In the genomic region with DNA sequence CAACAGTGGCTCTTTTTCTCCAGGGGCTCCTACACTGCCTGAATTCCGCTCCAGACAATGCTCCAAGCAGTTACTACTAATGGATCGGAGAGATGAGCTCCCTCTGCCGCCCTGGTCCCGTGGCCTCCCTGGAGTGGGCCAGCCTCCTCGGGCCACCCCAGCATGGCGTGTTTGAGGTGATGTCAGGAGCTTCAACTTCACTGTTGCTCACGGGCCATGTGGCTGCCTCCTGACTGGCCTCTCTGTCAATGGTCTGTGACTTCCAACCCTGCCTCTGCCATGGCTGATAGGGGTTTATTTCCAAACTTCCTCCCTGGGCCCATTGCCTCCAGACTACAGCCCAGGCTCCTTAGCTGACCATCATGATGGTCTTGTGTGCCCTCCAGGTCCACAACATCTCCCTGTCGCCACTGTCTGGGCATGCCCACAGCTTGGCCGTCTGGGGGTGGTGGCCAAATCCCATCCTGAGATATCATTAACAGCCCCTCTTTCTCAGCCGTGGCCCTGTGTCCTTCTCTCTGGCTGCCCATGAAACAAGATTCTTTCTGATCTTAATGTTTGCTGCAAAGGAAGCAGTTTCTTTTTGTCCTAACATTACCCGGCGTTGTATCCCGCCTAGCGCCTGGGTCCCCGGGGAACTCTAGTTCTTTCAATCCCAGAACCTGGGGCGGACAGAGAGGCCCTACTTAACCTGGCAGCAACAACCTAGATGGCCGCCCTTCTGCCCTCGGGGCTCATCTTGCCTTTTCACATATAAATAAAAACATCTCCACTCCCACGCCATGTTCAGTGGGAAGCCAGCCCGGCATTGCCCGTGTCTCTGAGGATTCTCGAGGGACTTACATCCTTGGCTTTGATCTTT, we compare ENCODE assay signal across 13 cellular contexts. TPM values are rescaled to one million over a fixed set of nuclear protein-coding genes. Genes with fewer than 3 reads are reported as not detected.
A peak's percentile ranks its signal among the peaks of the same experiment; 100 is the strongest.
DNase-seq lines count a peak whose midpoint lies in the region; ATAC-seq and TF ChIP-seq lines count a peak whose summit lies in the region.
"Had no signal": no experiment of that assay in that cellular context is flagged by ENCODE, and none has a peak within 500 bp of the region (broad histone marks: within the 10 kb centered on the region; RNA-seq: fewer than 3 reads in every experiment).

No MANE protein-coding gene starts in this region.

- no peak for ATAC-seq in foreskin keratinocyte
- ATAC-seq: activated CD8-positive, alpha-beta T cell treated with anti-CD3 and anti-CD28 coated beads, Interleukin-2, amount 10 ng/mL, durations not matched to agents 7 days and 5 days; CD8-positive, alpha-beta T cell had no signal

- H3K4me3 ChIP-seq in HEK293 (ENCODE audit: low read depth, low read length) = no peak overlapping the region
- H3K4me3 ChIP-seq in spleen = no peak overlapping the region

- H3K4me1 ChIP-seq in HEK293 (ENCODE audit: control insufficient read depth, insufficient read depth, low read length) (peaks cover 12% of the 10 kb centered on the region; the same call in 1 of the 2 replicates), spleen (peaks cover 6 to 73% (median 33%) of the 10 kb centered on the region in 6 donors), foreskin keratinocyte (peaks cover 7% of the 10 kb centered on the region)

- H3K27me3 ChIP-seq in layer of hippocampus (ENCODE audit: control insufficient read depth, insufficient read depth, low read length) = no peaks in the 10 kb centered on the region
- peaks cover 0 to 4% (median 0%) of the 10 kb centered on the region in 7 donors for H3K27me3 ChIP-seq in spleen (replicated peaks in 1 of 7)
- H3K27me3 ChIP-seq in foreskin keratinocyte = peaks cover 33% of the 10 kb centered on the region

- H3K36me3 ChIP-seq in HEK293 (ENCODE audit: control insufficient read depth in 2 of 2, insufficient read depth in 1 of 2, low read length in 2 of 2) (no peaks in the 10 kb centered on the region), spleen (peaks cover 0 to 14% (median 0%) of the 10 kb centered on the region in 6 donors)

- H3K27ac ChIP-seq in HEK293 (ENCODE audit: extremely low read depth, low read depth, low read length) (no peak overlapping the region; the same call in 1 of the 2 replicates), angular gyrus (ENCODE audit: low read depth, low read length) (peak overlapping the region; percentile 86), layer of hippocampus (ENCODE audit: low read depth, low read length) (peak overlapping the region; percentile 92), spleen (peak overlapping the region in 1 of 8 donors; percentile 11), foreskin keratinocyte (no peak overlapping the region)

- no peak for TF ChIP-seq CTCF in HEK293 (tag by site-specific recombination; IDR thresholded peaks at IDR 0.05)
- no peak for TF ChIP-seq CTCF in spleen (IDR thresholded peaks at IDR 0.05 in 8 of 11, conservative IDR thresholded peaks at IDR 0.05 in 3 of 11)
- no peak for TF ChIP-seq CTCF in foreskin keratinocyte (conservative IDR thresholded peaks at IDR 0.05)

- 81 to 89% (median 87%) methylated on average over 18 to 22 of the region's 22 CpGs for WGBS in spleen, 5 donors

- DNase-seq in spleen = peak; percentile 52
- DNase-seq in DMS53 (lab: John Stamatoyannopoulos, UW) = no peak
- DNase-seq in OCI-M2 (lab: John Stamatoyannopoulos, UW; ENCODE audit: unreplicated experiment) = no peak
- DNase-seq in foreskin keratinocyte = no peak
- no peak for DNase-seq in NCI-H1048 (lab: John Stamatoyannopoulos, UW)
- DNase-seq: activated CD8-positive, alpha-beta T cell treated with anti-CD3 and anti-CD28 coated beads, Interleukin-2, amount 10 ng/mL, durations not matched to agents 7 days and 5 days; CD8-positive, alpha-beta T cell; midbrain; SHP77; stimulated activated CD4-positive, alpha-beta T cell treated with anti-CD3 and anti-CD28 coated beads, Interleukin-2, amount 100 ng/mL, for 48 hours had no signal

- POLR2A ChIA-PET in HEK293 (lab: Yijun Ruan, JAX) = no interaction called here

- no peak for TF ChIP-seq POLR2A in spleen (IDR thresholded peaks at IDR 0.05)

- CTCF ChIA-PET in HEK293 (lab: Yijun Ruan, JAX) = interaction anchor here (0.7 to 2.4 kb wide), 2 partner anchors 22 kb away, joined by 3 to 14 read pairs; no protein-coding TSS in a partner anchor

- H3K9me3 ChIP-seq in HEK293 (ENCODE audit: control insufficient read depth, insufficient read depth, low read depth, low read length) = no peaks in the 10 kb centered on the region
- H3K9me3 ChIP-seq in spleen = no peaks in the 10 kb centered on the region

- intact Hi-C loops in spleen (cut with DNase I; ENCODE audit: low total_unique reads) = loop anchor here (10.0 kb wide), 1 partner anchor 47 kb away; no protein-coding TSS in a partner anchor

TF ChIP-seq in HEK293, 187 proteins besides CTCF, POLR2A, EP300 and RAD21:
- TF ChIP-seq, protein P1, sequence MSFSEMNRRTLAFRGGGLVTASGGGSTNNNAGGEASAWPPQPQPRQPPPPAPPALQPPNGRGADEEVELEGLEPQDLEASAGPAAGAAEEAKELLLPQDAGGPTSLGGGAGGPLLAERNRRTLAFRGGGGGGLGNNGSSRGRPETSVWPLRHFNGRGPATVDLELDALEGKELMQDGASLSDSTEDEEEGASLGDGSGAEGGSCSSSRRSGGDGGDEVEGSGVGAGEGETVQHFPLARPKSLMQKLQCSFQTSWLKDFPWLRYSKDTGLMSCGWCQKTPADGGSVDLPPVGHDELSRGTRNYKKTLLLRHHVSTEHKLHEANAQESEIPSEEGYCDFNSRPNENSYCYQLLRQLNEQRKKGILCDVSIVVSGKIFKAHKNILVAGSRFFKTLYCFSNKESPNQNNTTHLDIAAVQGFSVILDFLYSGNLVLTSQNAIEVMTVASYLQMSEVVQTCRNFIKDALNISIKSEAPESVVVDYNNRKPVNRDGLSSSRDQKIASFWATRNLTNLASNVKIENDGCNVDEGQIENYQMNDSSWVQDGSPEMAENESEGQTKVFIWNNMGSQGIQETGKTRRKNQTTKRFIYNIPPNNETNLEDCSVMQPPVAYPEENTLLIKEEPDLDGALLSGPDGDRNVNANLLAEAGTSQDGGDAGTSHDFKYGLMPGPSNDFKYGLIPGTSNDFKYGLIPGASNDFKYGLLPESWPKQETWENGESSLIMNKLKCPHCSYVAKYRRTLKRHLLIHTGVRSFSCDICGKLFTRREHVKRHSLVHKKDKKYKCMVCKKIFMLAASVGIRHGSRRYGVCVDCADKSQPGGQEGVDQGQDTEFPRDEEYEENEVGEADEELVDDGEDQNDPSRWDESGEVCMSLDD (tag by site-specific recombination; IDR thresholded peaks at IDR 0.05) = no peak
- TF ChIP-seq ZXDB (tag by site-specific recombination; IDR thresholded peaks at IDR 0.05) (no peak), ZNF777 (tag by site-specific recombination; IDR thresholded peaks at IDR 0.05; ENCODE audit: borderline replicate concordance) (no peak), ZFHX2 (tag by site-specific recombination; conservative IDR thresholded peaks at IDR 0.05) (0 out of 2 replicates have a peak, but pooled peaks have one; percentile 11), INSM2 (tag by site-specific recombination; IDR thresholded peaks at IDR 0.05) (no peak), KLF9 (tag by site-specific recombination; IDR thresholded peaks at IDR 0.05; ENCODE audit: low read depth) (no peak)
- TF ChIP-seq, protein P2, sequence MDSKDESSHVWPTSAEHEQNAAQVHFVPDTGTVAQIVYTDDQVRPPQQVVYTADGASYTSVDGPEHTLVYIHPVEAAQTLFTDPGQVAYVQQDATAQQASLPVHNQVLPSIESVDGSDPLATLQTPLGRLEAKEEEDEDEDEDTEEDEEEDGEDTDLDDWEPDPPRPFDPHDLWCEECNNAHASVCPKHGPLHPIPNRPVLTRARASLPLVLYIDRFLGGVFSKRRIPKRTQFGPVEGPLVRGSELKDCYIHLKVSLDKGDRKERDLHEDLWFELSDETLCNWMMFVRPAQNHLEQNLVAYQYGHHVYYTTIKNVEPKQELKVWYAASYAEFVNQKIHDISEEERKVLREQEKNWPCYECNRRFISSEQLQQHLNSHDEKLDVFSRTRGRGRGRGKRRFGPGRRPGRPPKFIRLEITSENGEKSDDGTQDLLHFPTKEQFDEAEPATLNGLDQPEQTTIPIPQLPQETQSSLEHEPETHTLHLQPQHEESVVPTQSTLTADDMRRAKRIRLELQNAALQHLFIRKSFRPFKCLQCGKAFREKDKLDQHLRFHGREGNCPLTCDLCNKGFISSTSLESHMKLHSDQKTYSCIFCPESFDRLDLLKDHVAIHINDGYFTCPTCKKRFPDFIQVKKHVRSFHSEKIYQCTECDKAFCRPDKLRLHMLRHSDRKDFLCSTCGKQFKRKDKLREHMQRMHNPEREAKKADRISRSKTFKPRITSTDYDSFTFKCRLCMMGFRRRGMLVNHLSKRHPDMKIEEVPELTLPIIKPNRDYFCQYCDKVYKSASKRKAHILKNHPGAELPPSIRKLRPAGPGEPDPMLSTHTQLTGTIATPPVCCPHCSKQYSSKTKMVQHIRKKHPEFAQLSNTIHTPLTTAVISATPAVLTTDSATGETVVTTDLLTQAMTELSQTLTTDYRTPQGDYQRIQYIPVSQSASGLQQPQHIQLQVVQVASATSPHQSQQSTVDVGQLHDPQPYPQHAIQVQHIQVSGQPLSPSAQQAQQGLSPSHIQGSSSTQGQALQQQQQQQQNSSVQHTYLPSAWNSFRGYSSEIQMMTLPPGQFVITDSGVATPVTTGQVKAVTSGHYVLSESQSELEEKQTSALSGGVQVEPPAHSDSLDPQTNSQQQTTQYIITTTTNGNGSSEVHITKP (tag by site-specific recombination; IDR thresholded peaks at IDR 0.05) = 0 out of 2 replicates have a peak, but pooled peaks have one; percentile 17
TF ChIP-seq in HEK293: peak in this region for 2.

RNA-seq across cellular contexts. Expression of gene ATOH8, which starts 38.1 kb away (rescaled TPM):
- 10 to 100 TPM in 6 of 7 donors, 1 to 10 TPM in 1; 6.4 to 53.0 (median 18.6) TPM for total RNA-seq in spleen
- 10 to 100 TPM in 1 of 3 donors, 1 to 10 TPM in 2; 7.2 to 17.6 (median 9.4) TPM for polyA plus RNA-seq in spleen
- total RNA-seq in foreskin keratinocyte = not detected in 2 replicates
- polyA plus RNA-seq in foreskin keratinocyte = not detected in 2 replicates

Comparison
In these comparisons a context has a peak if more than half of its experiments do, and no peak if none do; other contexts are left out.
1. H3K27ac ChIP-seq: peak in angular gyrus (single experiment) and layer of hippocampus (single experiment); none in HEK293 (single experiment) and foreskin keratinocyte (single experiment).